ENCODE assay signal across 22 cellular contexts in the genomic region with DNA sequence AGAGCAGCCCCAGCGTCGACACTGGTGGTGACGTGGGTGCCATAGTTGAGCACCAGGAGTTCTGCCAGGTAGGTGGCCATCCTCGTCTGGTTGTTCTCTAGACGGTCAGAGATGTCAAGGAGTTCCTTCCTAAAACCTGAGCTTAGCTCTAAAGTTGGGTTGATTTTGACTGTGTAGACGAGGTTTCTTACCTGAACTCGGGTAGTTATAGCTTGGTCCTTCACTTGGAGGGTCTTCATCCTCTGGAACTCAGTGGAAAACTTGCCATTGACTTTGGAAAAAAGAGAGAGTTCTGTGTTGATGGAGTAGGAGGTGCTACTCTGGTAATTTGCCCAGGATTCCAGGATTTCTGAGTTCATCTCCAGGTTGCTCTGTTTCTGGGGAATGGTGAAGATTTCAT. TPM values are rescaled to one million over a fixed set of nuclear protein-coding genes. Genes with fewer than 3 reads are reported as not detected.
A peak's percentile ranks its signal among the peaks of the same experiment; 100 is the strongest.
DNase-seq lines count a peak whose midpoint lies in the region; TF ChIP-seq lines count a peak whose summit lies in the region.
"Had no signal": no experiment of that assay in that cellular context is flagged by ENCODE, and none has a peak within 500 bp of the region (broad histone marks: within the 10 kb centered on the region; RNA-seq: fewer than 3 reads in every experiment).

No MANE protein-coding gene starts in this region.

- intact Hi-C loops in CD14-positive monocyte (cut with micrococcal nuclease) = loop anchor here in 1 of 2 donors (5.0 kb wide), 2 partner anchors 455 to 635 kb away; a partner anchor contains a TSS
- intact Hi-C loops in dendritic cell treated with granulocyte-macrophage colony-stimulating factor and Interleukin-4, amounts not matched to agents 40 ng/mL and 50 ng/mL, for 4 days (cut with micrococcal nuclease) = loop anchor here (5.0 to 10.0 kb wide), 2 partner anchors 35 to 637 kb away; a partner anchor contains a TSS

- H3K27me3 Mint-ChIP-seq in CD14-positive monocyte (ENCODE audit: low read depth in 3 of 3) = peaks cover 0 to 4% (median 0%) of the 10 kb centered on the region in 3 donors
- H3K27me3 Mint-ChIP-seq in IgD-negative memory B cell = no peaks in the 10 kb centered on the region
- H3K27me3 Mint-ChIP-seq in dendritic cell treated with granulocyte-macrophage colony-stimulating factor and Interleukin-4, amounts not matched to agents 40 ng/mL and 50 ng/mL, for 4 days = no peaks in the 10 kb centered on the region
- H3K27me3 Mint-ChIP-seq: CD4-positive, alpha-beta memory T cell had no signal

- H3K4me1 Mint-ChIP-seq in CD14-positive monocyte (peaks cover 55% of the 10 kb centered on the region), IgD-negative memory B cell (peaks cover 27 to 65% (median 52%) of the 10 kb centered on the region in 3 donors)
- peaks cover 70% of the 10 kb centered on the region for H3K4me1 Mint-ChIP-seq in dendritic cell treated with granulocyte-macrophage colony-stimulating factor and Interleukin-4, amounts not matched to agents 40 ng/mL and 50 ng/mL, for 4 days (ENCODE audit: low read depth)

- peak overlapping the region; percentile 98 to 99 for H3K4me3 Mint-ChIP-seq in CD14-positive monocyte
- H3K4me3 Mint-ChIP-seq in IgD-negative memory B cell = peak overlapping the region; percentile 92 to 97 (median 95)
- H3K4me3 Mint-ChIP-seq in dendritic cell treated with granulocyte-macrophage colony-stimulating factor and Interleukin-4, amounts not matched to agents 40 ng/mL and 50 ng/mL, for 4 days = peak overlapping the region; percentile 97
- H3K4me3 Mint-ChIP-seq: activated T-helper 1 cell treated with anti-CD3 and anti-CD28 coated beads, Interleukin-12 subunit alpha, Interleukin-12 subunit beta, Interleukin-2, Interleukin-4 antibody, amounts not matched to agents 30 ng/mL and 10 ng/mL and 1 ng/mL, durations not matched to agents 14 hours and 24 hours and 36 hours; CD4-positive, alpha-beta memory T cell; natural killer cell had no signal

- DNase-seq in CD14-positive monocyte (ENCODE audit: low spot score) = no peak
- no peak for DNase-seq in GM10266 (ENCODE audit: extremely low spot score)
- DNase-seq in NCI-H2171 treated with DMSO at 0.1 percent for 48 hours (lab: John Stamatoyannopoulos, UW) = no peak
- no peak for DNase-seq in NCI-H146 (lab: John Stamatoyannopoulos, UW)
- no peak for DNase-seq in kidney glomerular epithelial cell (lab: John Stamatoyannopoulos, UW)
- DNase-seq: CD4-positive, alpha-beta memory T cell; DMS 273 treated with DMSO at 0.1 percent for 48 hours; effector memory CD4-positive, alpha-beta T cell; esophagus squamous epithelium; gastrocnemius medialis; mesenchymal stem cell; natural killer cell; NCI-H1694 treated with DMSO at 0.1 percent for 48 hours; NCI-H69; ovary; testis had no signal

- peaks cover 0 to 5% (median 0%) of the 10 kb centered on the region in 7 donors for H3K9me3 Mint-ChIP-seq in CD14-positive monocyte
- peaks cover 0 to 3% (median 0%) of the 10 kb centered on the region in 3 donors for H3K9me3 Mint-ChIP-seq in IgD-negative memory B cell
- no peaks in the 10 kb centered on the region for H3K9me3 Mint-ChIP-seq in dendritic cell treated with granulocyte-macrophage colony-stimulating factor and Interleukin-4, amounts not matched to agents 40 ng/mL and 50 ng/mL, for 4 days
- H3K9me3 Mint-ChIP-seq: activated naive CD4-positive, alpha-beta T cell treated with anti-CD3 and anti-CD28 coated beads, Interleukin-2, amount 50 U/mL, for 72 hours; activated T-helper 1 cell treated with anti-CD3 and anti-CD28 coated beads, Interleukin-12 subunit alpha, Interleukin-12 subunit beta, Interleukin-2, Interleukin-4 antibody, amounts not matched to agents 30 ng/mL and 10 ng/mL and 1 ng/mL, durations not matched to agents 14 hours and 24 hours and 36 hours; CD4-positive, alpha-beta memory T cell; natural killer cell had no signal

- peak overlapping the region in 5 of 7 experiments; percentile 3 to 33 (median 27) for H3K4me3 ChIP-seq in skin epidermis
- H3K4me3 ChIP-seq: ovary, testis had no signal

- H3K36me3 Mint-ChIP-seq in CD14-positive monocyte (peaks cover 48 to 56% of the 10 kb centered on the region in 2 donors), IgD-negative memory B cell (no peaks in the 10 kb centered on the region)
- H3K36me3 Mint-ChIP-seq in dendritic cell treated with granulocyte-macrophage colony-stimulating factor and Interleukin-4, amounts not matched to agents 40 ng/mL and 50 ng/mL, for 4 days (ENCODE audit: low read depth) = peaks cover 55% of the 10 kb centered on the region
- H3K36me3 Mint-ChIP-seq: activated naive CD4-positive, alpha-beta T cell treated with anti-CD3 and anti-CD28 coated beads, Interleukin-2, amount 50 U/mL, for 72 hours; CD4-positive, alpha-beta memory T cell; natural killer cell had no signal

- no peak for TF ChIP-seq CTCF in CD14-positive monocyte (IDR thresholded peaks at IDR 0.05)
- TF ChIP-seq CTCF in GM10266 (IDR thresholded peaks at IDR 0.05; ENCODE audit: control insufficient read depth, insufficient read depth, low read depth, missing control alignments) = no peak

- peak overlapping the region; percentile 97 to 99 (median 98) for H3K27ac Mint-ChIP-seq in CD14-positive monocyte
- H3K27ac Mint-ChIP-seq in IgD-negative memory B cell = peak overlapping the region; percentile 90 to 99 (median 94)
- peak overlapping the region; percentile 95 for H3K27ac Mint-ChIP-seq in dendritic cell treated with granulocyte-macrophage colony-stimulating factor and Interleukin-4, amounts not matched to agents 40 ng/mL and 50 ng/mL, for 4 days
- H3K27ac Mint-ChIP-seq: activated naive CD4-positive, alpha-beta T cell treated with anti-CD3 and anti-CD28 coated beads, Interleukin-2, amount 50 U/mL, for 72 hours; activated T-helper 1 cell treated with anti-CD3 and anti-CD28 coated beads, Interleukin-12 subunit alpha, Interleukin-12 subunit beta, Interleukin-2, Interleukin-4 antibody, amounts not matched to agents 30 ng/mL and 10 ng/mL and 1 ng/mL, durations not matched to agents 14 hours and 24 hours and 36 hours; CD4-positive, alpha-beta memory T cell; natural killer cell had no signal

- H3K27ac ChIP-seq in skin epidermis = peak overlapping the region in 9 of 21 experiments; percentile 3 to 79 (median 62)
- H3K27ac ChIP-seq: gastrocnemius medialis, KMS-11, ovary, testis had no signal

RNA-seq across cellular contexts. Expression of a gene that starts 0.5 kb away (rescaled TPM):
- polyA plus RNA-seq in CD14-positive monocyte (100 to 1,000 TPM; 691 to 971 TPM), IgD-negative memory B cell (51.8 TPM)

RNA-seq across cellular contexts. Expression of a gene that starts 40.3 kb away (rescaled TPM):
- polyA plus RNA-seq in CD14-positive monocyte (1 to 10 TPM; 1.1 to 1.9 TPM), IgD-negative memory B cell (4.5 TPM)

Comparison
In these comparisons a context has a peak if more than half of its experiments do, and no peak if none do; other contexts are left out.
1. RNA of a gene that starts 0.5 kb away (polyA plus RNA-seq): 691 to 971 TPM in CD14-positive monocyte; 51.8 TPM in IgD-negative memory B cell (single experiment); every median in the first group is over 10 times any median in the second.
2. Peak in every context shown above with its lines, with median percentiles within 50 percentile points of each other: H3K27ac Mint-ChIP-seq and H3K4me3 Mint-ChIP-seq.